Comparison of ENCODE assay signal across 8 cellular contexts in genomic region chr5:32312194-32312681, GRCh38. TPM values are rescaled to one million over a fixed set of nuclear protein-coding genes. Genes with fewer than 3 reads are reported as not detected.
DNase-seq lines count a peak whose midpoint lies in the region; ATAC-seq and TF ChIP-seq lines count a peak whose summit lies in the region.

No MANE protein-coding gene starts in this region.

- CTCF ChIA-PET in MCF 10A (lab: Yijun Ruan, JAX), result no interaction called here

- H3K9me3 ChIP-seq in DOHH2 (ENCODE audit: control insufficient read depth, insufficient read depth, low read length), result no peaks in the 10 kb centered on the region
- H3K9me3 ChIP-seq in iPS-18c (ENCODE audit: control insufficient read depth, insufficient read depth, low read length), result no peaks in the 10 kb centered on the region

- intact Hi-C loops in MCF 10A (cut with micrococcal nuclease), result no loop called here

- POLR2A ChIA-PET in MCF 10A (lab: Yijun Ruan, JAX), result interaction anchor here (0.6 to 2.4 kb wide), 7 partner anchors 9 to 139 kb away, joined by 4 to 6 read pairs (median 4); no protein-coding TSS in a partner anchor

- H3K4me3 Mint-ChIP-seq in IgD-negative memory B cell (peak overlapping the region; percentile 87 to 97 (median 96)), MCF 10A (ENCODE audit: unreplicated experiment) (peak overlapping the region; percentile 86)
- H3K4me3 Mint-ChIP-seq in T-helper 1 cell treated with Interleukin-12 subunit alpha and Interleukin-12 subunit beta and Interleukin-4 antibody, amounts not matched to agents 30 μg/mL and 1 μg/mL, for 36 hours, result peak overlapping the region; percentile 95

- ATAC-seq in GM21619 (IDR thresholded peaks at IDR 0.05; ENCODE audit: unreplicated experiment), result peak; percentile 22

- H3K27ac ChIP-seq in DOHH2 (ENCODE audit: low read depth, low read length) (peak overlapping the region; percentile 96), skin epidermis (peak overlapping the region; percentile 84 to 100 (median 95))

- peaks cover 48% of the 10 kb centered on the region for H3K36me3 ChIP-seq in DOHH2 (ENCODE audit: control insufficient read depth, low read length)

- no peaks in the 10 kb centered on the region for H3K9me3 Mint-ChIP-seq in IgD-negative memory B cell
- H3K9me3 Mint-ChIP-seq in T-helper 1 cell treated with Interleukin-12 subunit alpha and Interleukin-12 subunit beta and Interleukin-4 antibody, amounts not matched to agents 30 μg/mL and 1 μg/mL, for 36 hours, result no peaks in the 10 kb centered on the region
- no peaks in the 10 kb centered on the region for H3K9me3 Mint-ChIP-seq in MCF 10A (ENCODE audit: unreplicated experiment)

- peak overlapping the region; percentile 91 for H3K4me3 ChIP-seq in DOHH2 (ENCODE audit: low read length)
- H3K4me3 ChIP-seq in iPS-18c (ENCODE audit: insufficient read depth, low read depth, low read length), result peak overlapping the region; percentile 81
- peak overlapping the region; percentile 79 to 98 (median 90) for H3K4me3 ChIP-seq in skin epidermis

- H3K27me3 Mint-ChIP-seq in IgD-negative memory B cell, result peaks cover 2% of the 10 kb centered on the region
- H3K27me3 Mint-ChIP-seq in T-helper 1 cell treated with Interleukin-12 subunit alpha and Interleukin-12 subunit beta and Interleukin-4 antibody, amounts not matched to agents 30 μg/mL and 1 μg/mL, for 36 hours (ENCODE audit: low read depth), result no peaks in the 10 kb centered on the region
- H3K27me3 Mint-ChIP-seq in MCF 10A (ENCODE audit: insufficient read depth, unreplicated experiment), result no peaks in the 10 kb centered on the region

- H3K4me1 Mint-ChIP-seq in IgD-negative memory B cell, result peaks cover 33 to 40% (median 39%) of the 10 kb centered on the region in 3 donors
- peaks cover 24% of the 10 kb centered on the region for H3K4me1 Mint-ChIP-seq in T-helper 1 cell treated with Interleukin-12 subunit alpha and Interleukin-12 subunit beta and Interleukin-4 antibody, amounts not matched to agents 30 μg/mL and 1 μg/mL, for 36 hours (ENCODE audit: low read depth)
- H3K4me1 Mint-ChIP-seq in MCF 10A (ENCODE audit: insufficient read depth, unreplicated experiment), result peaks cover 15% of the 10 kb centered on the region

- peaks cover 10% of the 10 kb centered on the region; the same call in 1 of the 2 replicates for H4K20me1 ChIP-seq in DOHH2 (ENCODE audit: control insufficient read depth, insufficient read depth, low read depth, low read length)

- H3K4me2 ChIP-seq in DOHH2 (ENCODE audit: low read length), result peak overlapping the region; percentile 92

- DNase-seq in MCF 10A (ENCODE audit: unreplicated experiment) (peak; percentile 56), KG1 (lab: John Stamatoyannopoulos, UW) (no peak)

- H3K27ac Mint-ChIP-seq in IgD-negative memory B cell (peak overlapping the region; percentile 86 to 92 (median 89)), MCF 10A (ENCODE audit: low read depth, unreplicated experiment) (peak overlapping the region; percentile 97)
- H3K27ac Mint-ChIP-seq in T-helper 1 cell treated with Interleukin-12 subunit alpha and Interleukin-12 subunit beta and Interleukin-4 antibody, amounts not matched to agents 30 μg/mL and 1 μg/mL, for 36 hours, result peak overlapping the region; percentile 92

- no TSS peak for BruUV-seq in MCF 10A (replicated peaks; lab: Mats Ljungman, UMichigan)

- no peaks in the 10 kb centered on the region for H3K9me2 ChIP-seq in DOHH2 (replicated peaks; ENCODE audit: control insufficient read depth, low read length)

- peaks cover 18% of the 10 kb centered on the region for H3F3A ChIP-seq in DOHH2 (ENCODE audit: control insufficient read depth, insufficient read depth)

- TF ChIP-seq CTCF in DOHH2 (IDR thresholded peaks at IDR 0.05; ENCODE audit: low read depth, low read length, poor library complexity, severe bottlenecking) (no peak), MCF 10A (IDR thresholded peaks at IDR 0.05; ENCODE audit: unreplicated experiment) (no peak)

- H3K36me3 Mint-ChIP-seq in IgD-negative memory B cell (peaks cover 6% of the 10 kb centered on the region), MCF 10A (ENCODE audit: insufficient read depth, unreplicated experiment) (peaks cover 11% of the 10 kb centered on the region)
- peaks cover 22% of the 10 kb centered on the region for H3K36me3 Mint-ChIP-seq in T-helper 1 cell treated with Interleukin-12 subunit alpha and Interleukin-12 subunit beta and Interleukin-4 antibody, amounts not matched to agents 30 μg/mL and 1 μg/mL, for 36 hours (ENCODE audit: low read depth)

- peaks cover 52% of the 10 kb centered on the region for H3K79me2 ChIP-seq in DOHH2 (ENCODE audit: control insufficient read depth, low read length)

- H3K4me1 ChIP-seq in DOHH2 (ENCODE audit: control insufficient read depth, low read length), result peaks cover 43% of the 10 kb centered on the region

- H3K27me3 ChIP-seq in DOHH2 (ENCODE audit: control insufficient read depth, low read length), result no peaks in the 10 kb centered on the region

RNA-seq across cellular contexts. Expression of gene MTMR12, which starts 0.5 kb away (rescaled TPM):
- polyA plus RNA-seq in IgD-negative memory B cell, result 18.3 TPM
- 24.4 and 25.4 TPM in 2 replicates for total RNA-seq in MCF 10A (2022)
